Comparison of ENCODE assay signal across 8 cellular contexts in the genomic region with DNA sequence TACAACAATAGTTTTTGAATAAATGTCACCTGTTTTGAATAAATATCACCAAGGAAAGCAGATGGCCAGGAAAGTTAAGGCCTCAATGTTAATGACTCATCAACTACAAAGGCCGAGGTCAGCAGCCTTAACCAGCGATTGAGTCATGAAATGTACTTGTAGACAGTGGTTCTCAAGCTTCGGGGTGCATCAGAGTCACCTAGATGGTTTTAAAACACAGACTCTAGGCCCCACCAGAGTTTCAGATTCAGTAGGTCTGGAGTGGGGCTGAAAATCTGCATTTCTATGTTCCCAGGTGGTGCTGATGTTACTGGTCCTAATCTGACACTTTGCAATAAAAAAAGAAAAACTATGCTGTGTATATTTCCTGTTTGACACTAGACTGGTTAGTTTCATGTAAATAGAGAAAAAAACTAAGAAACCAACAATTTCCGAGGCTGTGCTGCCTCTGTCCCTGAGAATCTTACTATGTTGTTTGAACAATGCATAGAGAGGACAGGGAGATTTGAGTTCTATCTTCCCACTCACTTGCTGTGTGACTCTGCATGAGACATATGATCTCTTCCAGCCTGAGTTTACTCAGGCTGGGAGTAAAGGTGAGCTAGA. TPM values are rescaled to one million over a fixed set of nuclear protein-coding genes. Genes with fewer than 3 reads are reported as not detected.
DNase-seq lines count a peak whose midpoint lies in the region; ATAC-seq and TF ChIP-seq lines count a peak whose summit lies in the region.

No MANE protein-coding gene starts in this region.

- peak overlapping the region; percentile 97 for H3K27ac Mint-ChIP-seq in T-helper 17 cell

- in situ Hi-C loops in ACHN (cut with HindIII; ENCODE audit: low pct_ligation_motif_present, low pct_unique_long_range_greater_than_20kb, low sequenced_read_pairs) (no loop called here), HAP-1 (cut with MboI; ENCODE audit: low sequenced_read_pairs) (no loop called here)

- H3K4me3 Mint-ChIP-seq in T-helper 17 cell = peak overlapping the region; percentile 79

- H3K4me3 ChIP-seq in cardiac fibroblast (replicated peaks in 1 of 2; ENCODE audit: low read depth in 2 of 2, low read length in 2 of 2) (no peak overlapping the region), HAP-1 (no peak overlapping the region)

- H3K27me3 ChIP-seq in HAP-1 (ENCODE audit: low read depth) = no peaks in the 10 kb centered on the region

- ATAC-seq in GM19035 (IDR thresholded peaks at IDR 0.05; ENCODE audit: unreplicated experiment) (peak; percentile 83), HG03196 (IDR thresholded peaks at IDR 0.05; ENCODE audit: unreplicated experiment) (peak; percentile 84), T-helper 17 cell (peak; percentile 68)

- TF ChIP-seq CTCF in cardiac fibroblast (IDR thresholded peaks at IDR 0.05; ENCODE audit: low read depth, low read length) = no peak

- H3K4me1 Mint-ChIP-seq in T-helper 17 cell = peaks cover 74% of the 10 kb centered on the region

- H3K27me3 Mint-ChIP-seq in T-helper 17 cell = no peaks in the 10 kb centered on the region

- DNase-seq in ACHN = peak; percentile 80
- peak in 1 of 3 donors; percentile 45 for DNase-seq in T-helper 17 cell
- peak; percentile 67 to 95 for DNase-seq in cardiac fibroblast (ENCODE audit: low read depth in 2 of 2)
- peak; percentile 66 for DNase-seq in pulmonary artery endothelial cell (ENCODE audit: low read depth, low spot score)
- no peak for DNase-seq in HAP-1 (ENCODE audit: low spot score in 2 of 2)
- DNase-seq in HuH-7.5 (ENCODE audit: low spot score) = no peak

- H3K4me1 ChIP-seq in HAP-1 = no peaks in the 10 kb centered on the region

- H3K36me3 ChIP-seq in HAP-1 (replicated peaks) = no peaks in the 10 kb centered on the region

- H3K36me3 Mint-ChIP-seq in T-helper 17 cell (ENCODE audit: low read depth) = no peaks in the 10 kb centered on the region

- no peaks in the 10 kb centered on the region for H3K9me3 ChIP-seq in T-helper 17 cell (ENCODE audit: control insufficient read depth, low read length, poor library complexity, severe bottlenecking)
- no peaks in the 10 kb centered on the region for H3K9me3 ChIP-seq in HAP-1

RNA-seq across cellular contexts. Expression of gene RAB27A, which starts 9.8 kb away (rescaled TPM):
- total RNA-seq in T-helper 17 cell = 10 to 100 TPM; 27.1 to 31.4 TPM
- total RNA-seq in pulmonary artery endothelial cell = 10.4 and 16.8 TPM in 2 replicates

RNA-seq across cellular contexts. Expression of gene PIGBOS1, which starts 39.1 kb away (rescaled TPM):
- 1 to 10 TPM; 6.1 to 9.0 TPM for total RNA-seq in T-helper 17 cell
- total RNA-seq in pulmonary artery endothelial cell = 5.8 and 6.4 TPM in 2 replicates

RNA-seq across cellular contexts. Expression of gene PIGB, which starts 39.2 kb away (rescaled TPM):
- 10 to 100 TPM; 23.2 to 24.5 TPM for total RNA-seq in T-helper 17 cell
- total RNA-seq in pulmonary artery endothelial cell = 7.9 and 9.0 TPM in 2 replicates

Comparison
In these comparisons a context has a peak if more than half of its experiments do, and no peak if none do; other contexts are left out.
1. DNase-seq: peak in ACHN (single experiment), cardiac fibroblast (2 of 2) and pulmonary artery endothelial cell (single experiment); none in HAP-1 (0 of 2) and HuH-7.5 (single experiment).
2. Peak in every context shown above with its lines, with median percentiles within 50 percentile points of each other: ATAC-seq.